Comparison of ENCODE assay signal across 8 cellular contexts in genomic region chr5:116575635-116576042, GRCh38. TPM values are rescaled to one million over a fixed set of nuclear protein-coding genes. Genes with fewer than 3 reads are reported as not detected.
DNase-seq lines count a peak whose midpoint lies in the region; ATAC-seq and TF ChIP-seq lines count a peak whose summit lies in the region.

No MANE protein-coding gene starts in this region.

- in situ Hi-C loops in astrocyte of the spinal cord (cut with HindIII; ENCODE audit: low sequenced_read_pairs): no loop called here

- peak overlapping the region; percentile 66 to 83 for H3K27ac ChIP-seq in testis

- H3K36me3 Mint-ChIP-seq in natural killer cell: no peaks in the 10 kb centered on the region
- H3K36me3 Mint-ChIP-seq in natural killer cell treated with Interleukin-12 subunit alpha and Interleukin-12 subunit beta and Interleukin-15 and Interleukin-18, amount 100 ng/mL, for 72 hours: peaks cover 5% of the 10 kb centered on the region

- TF ChIP-seq POLR2A in testis (IDR thresholded peaks at IDR 0.05): no peak

- H3K4me1 ChIP-seq in testis: no peaks in the 10 kb centered on the region

- no peak for TF ChIP-seq CTCF in natural killer cell (IDR thresholded peaks at IDR 0.05)
- no peak for TF ChIP-seq CTCF in astrocyte of the spinal cord (IDR thresholded peaks at IDR 0.05; ENCODE audit: low read depth, low read length)
- no peak for TF ChIP-seq CTCF in testis (IDR thresholded peaks at IDR 0.05)

- ATAC-seq in natural killer cell (no peak), left colon (no peak)
- ATAC-seq in natural killer cell treated with Interleukin-12 subunit alpha and Interleukin-12 subunit beta and Interleukin-15 and Interleukin-18, amount 100 ng/mL, for 72 hours: no peak

- H3K27me3 ChIP-seq in testis: no peaks in the 10 kb centered on the region

- 0 to 1% methylated on average over 21 of the region's 21 CpGs for WGBS in testis, 2 donors

- no peaks in the 10 kb centered on the region for H3K9me3 ChIP-seq in testis

- intact Hi-C loops in natural killer cell (cut with micrococcal nuclease): no loop called here
- intact Hi-C loops in left colon (cut with DNase I, micrococcal nuclease): loop anchor here in 1 of 2 donors (5.0 to 10.0 kb wide), 2 partner anchors 379 to 438 kb away; no protein-coding TSS in a partner anchor
- intact Hi-C loops in testis (cut with DNase I; ENCODE audit: low total_unique reads): no loop called here

- H3K9me3 Mint-ChIP-seq in natural killer cell: no peaks in the 10 kb centered on the region
- no peaks in the 10 kb centered on the region for H3K9me3 Mint-ChIP-seq in natural killer cell treated with Interleukin-12 subunit alpha and Interleukin-12 subunit beta and Interleukin-15 and Interleukin-18, amount 100 ng/mL, for 72 hours

- H3K27ac Mint-ChIP-seq in natural killer cell: no peak overlapping the region
- H3K27ac Mint-ChIP-seq in natural killer cell treated with Interleukin-12 subunit alpha and Interleukin-12 subunit beta and Interleukin-15 and Interleukin-18, amount 100 ng/mL, for 72 hours: no peak overlapping the region

- H3K4me1 Mint-ChIP-seq in natural killer cell: peaks cover 13 to 14% of the 10 kb centered on the region in 2 donors
- peaks cover 5 to 12% of the 10 kb centered on the region in 2 donors for H3K4me1 Mint-ChIP-seq in natural killer cell treated with Interleukin-12 subunit alpha and Interleukin-12 subunit beta and Interleukin-15 and Interleukin-18, amount 100 ng/mL, for 72 hours (ENCODE audit: low read depth in 2 of 2)

- DNase-seq in natural killer cell (no peak), astrocyte of the spinal cord (ENCODE audit: low read depth, low spot score) (no peak), left colon (peak; percentile 43 to 46), testis (peak; percentile 36), occipital lobe (lab: John Stamatoyannopoulos, UW) (no peak), amniotic stem cell (lab: John Stamatoyannopoulos, UW) (no peak)
- DNase-seq in natural killer cell treated with Interleukin-12 subunit alpha and Interleukin-12 subunit beta and Interleukin-15 and Interleukin-18, amount 100 ng/mL, for 72 hours (ENCODE audit: low spot score): no peak
- DNase-seq in effector CD4-positive, alpha-beta T cell: no peak

- H3K27me3 Mint-ChIP-seq in natural killer cell (ENCODE audit: low read depth in 2 of 2): peaks cover 54 to 59% of the 10 kb centered on the region in 2 donors
- peaks cover 42 to 59% of the 10 kb centered on the region in 2 donors for H3K27me3 Mint-ChIP-seq in natural killer cell treated with Interleukin-12 subunit alpha and Interleukin-12 subunit beta and Interleukin-15 and Interleukin-18, amount 100 ng/mL, for 72 hours

- peak overlapping the region; percentile 57 for H3K4me3 ChIP-seq in astrocyte of the spinal cord (ENCODE audit: low read depth, low read length)
- peak overlapping the region; percentile 48 to 71 for H3K4me3 ChIP-seq in testis

- H3K36me3 ChIP-seq in testis (ENCODE audit: low read depth, missing control alignments): no peaks in the 10 kb centered on the region

- peak overlapping the region; percentile 43 for H3K4me3 Mint-ChIP-seq in natural killer cell
- H3K4me3 Mint-ChIP-seq in natural killer cell treated with Interleukin-12 subunit alpha and Interleukin-12 subunit beta and Interleukin-15 and Interleukin-18, amount 100 ng/mL, for 72 hours: no peak overlapping the region

RNA-seq across cellular contexts. Expression of gene SEMA6A, which starts 1.0 kb away (rescaled TPM):
- not detected for total RNA-seq in natural killer cell
- total RNA-seq in natural killer cell treated with Interleukin-12 subunit alpha and Interleukin-12 subunit beta and Interleukin-15 and Interleukin-18, amount 100 ng/mL, for 72 hours: not detected
- 100 to 1,000 TPM; 100 to 103 TPM for total RNA-seq in left colon
- total RNA-seq in testis: 10 to 100 TPM; 52.0 to 67.6 TPM
- 17.4 TPM for polyA plus RNA-seq in testis (ENCODE audit: insufficient read depth, low read depth, low replicate concordance)
- 24.2 TPM for total RNA-seq in occipital lobe

Comparison
In these comparisons a context has a peak if more than half of its experiments do, and no peak if none do; other contexts are left out.
1. DNase-seq: peak in left colon (2 of 2) and testis (single experiment); none in natural killer cell (single experiment), natural killer cell treated with Interleukin-12 subunit alpha and Interleukin-12 subunit beta and Interleukin-15 and Interleukin-18, amount 100 ng/mL, for 72 hours (single experiment), astrocyte of the spinal cord (single experiment), occipital lobe (single experiment), effector CD4-positive, alpha-beta T cell (single experiment) and amniotic stem cell (single experiment).
2. RNA of gene SEMA6A, which starts 1.0 kb away (total RNA-seq): 100 to 103 TPM in left colon, 52.0 to 67.6 TPM in testis and 24.2 TPM in occipital lobe (single experiment); not detected in natural killer cell treated with Interleukin-12 subunit alpha and Interleukin-12 subunit beta and Interleukin-15 and Interleukin-18, amount 100 ng/mL, for 72 hours and not detected in natural killer cell; every median in the first group is over 10 times any median in the second.